In the genomic region with DNA sequence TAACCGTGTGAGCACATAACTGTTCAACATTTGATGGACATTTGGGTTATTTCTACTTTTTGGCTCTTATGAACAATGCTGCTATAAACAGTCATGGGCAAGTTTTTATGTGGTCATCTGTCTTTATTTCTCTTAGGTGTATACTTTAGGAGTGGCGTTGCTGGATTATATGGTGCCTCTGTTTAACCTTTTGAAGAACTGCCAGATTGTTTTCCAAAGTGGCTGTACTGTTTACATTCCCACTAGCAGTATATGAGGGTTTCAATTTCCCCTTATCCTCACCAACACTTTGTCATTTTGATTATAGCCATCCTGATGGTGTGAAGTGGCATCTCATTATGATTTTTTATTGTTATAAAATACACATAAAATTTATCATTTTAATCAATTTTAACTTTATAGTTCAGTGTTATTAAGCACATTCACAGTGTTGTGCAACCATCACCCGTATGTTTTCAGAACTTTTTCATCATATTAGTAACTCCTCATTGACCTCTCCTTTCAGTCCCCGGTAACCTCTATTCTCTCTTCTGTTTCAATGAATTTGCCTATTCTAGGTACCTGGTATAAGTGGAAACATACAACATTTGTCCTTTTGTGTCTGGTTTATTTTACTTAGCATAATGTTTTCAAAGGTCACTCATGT, we compare ENCODE assay signal across 17 cellular contexts. TPM values are rescaled to one million over a fixed set of nuclear protein-coding genes. Genes with fewer than 3 reads are reported as not detected.
A peak's percentile ranks its signal among the peaks of the same experiment; 100 is the strongest.
DNase-seq lines count a peak whose midpoint lies in the region; ATAC-seq, FAIRE-seq and TF ChIP-seq lines count a peak whose summit lies in the region.
"Had no signal": no experiment of that assay in that cellular context is flagged by ENCODE, and none has a peak within 500 bp of the region (broad histone marks: within the 10 kb centered on the region; RNA-seq: fewer than 3 reads in every experiment).

No MANE protein-coding gene starts in this region.

- H2AFZ ChIP-seq in endothelial cell of umbilical vein (ENCODE audit: low read depth, low read length), result no peak overlapping the region

- peaks cover 13% of the 10 kb centered on the region for H3K4me1 ChIP-seq in endothelial cell of umbilical vein (ENCODE audit: control insufficient read depth, extremely low read depth, insufficient read depth, low read length)
- H3K4me1 ChIP-seq: uterus had no signal

- intact Hi-C loops in endothelial cell of umbilical vein (cut with micrococcal nuclease), result no loop called here

- H3K9ac ChIP-seq in endothelial cell of umbilical vein (replicated peaks; ENCODE audit: extremely low read depth, insufficient read depth, low read length), result no peak overlapping the region

- no peak overlapping the region for H3K27ac ChIP-seq in endothelial cell of umbilical vein (ENCODE audit: insufficient read depth, low read depth, low read length)

- H3K9me1 ChIP-seq in endothelial cell of umbilical vein (replicated peaks; ENCODE audit: control insufficient read depth, extremely low read depth, insufficient read depth, low read length), result no peaks in the 10 kb centered on the region

- peak overlapping the region; percentile 28 for H3K27ac Mint-ChIP-seq in activated T-cell treated with anti-CD3 and anti-CD28 coated beads, Interleukin-2, amount 50 U/mL, for 24 hours
- H3K27ac Mint-ChIP-seq in stimulated activated memory B cell treated with anti-CD40 and anti-IgM and Interleukin-4, amounts not matched to agents 10 μg/mL and 1 μg/mL and 100 μg/mL, for 72 hours, result peak overlapping the region; percentile 72
- H3K27ac Mint-ChIP-seq: T-helper 1 cell treated with Interleukin-12 subunit alpha and Interleukin-12 subunit beta and Interleukin-4 antibody, amounts not matched to agents 30 μg/mL and 1 μg/mL, for 36 hours had no signal

- dilution Hi-C loops in endothelial cell of umbilical vein (cut with MboI; ENCODE audit: extremely low pct_ligation_motif_present, low sequenced_read_pairs), result no loop called here

- no peak for DNase-seq in activated T-cell treated with anti-CD3 and anti-CD28 coated beads, Interleukin-2, amount 50 U/mL, for 24 hours
- DNase-seq in activated T-cell treated with anti-CD3 and anti-CD28 coated beads, Interleukin-2, amount 50 U/mL, for 48 hours, result no peak
- DNase-seq in NCI-H774 (lab: John Stamatoyannopoulos, UW) (peak; percentile 44), endothelial cell of umbilical vein (ENCODE audit: low read depth, low spot score) (no peak), AG20443 (ENCODE audit: low spot score) (no peak), HTR-8/SVneo (ENCODE audit: insufficient read length, low spot score) (no peak)
- DNase-seq: activated CD4-positive, alpha-beta T cell treated with anti-CD3 and anti-CD28 coated beads for 4 hours; anterior cingulate cortex; COR-L47; GF-D8; NCI-H446; stimulated activated naive CD4-positive, alpha-beta T cell treated with Interleukin-2 at 50 U/mL for 16 hours; uterus had no signal

- H3K27me3 ChIP-seq in endothelial cell of umbilical vein (ENCODE audit: control insufficient read depth in 2 of 2, insufficient read depth in 2 of 2, low read length in 2 of 2), result no peaks in the 10 kb centered on the region
- H3K27me3 ChIP-seq: uterus had no signal

- CTCF ChIA-PET in endothelial cell of umbilical vein (lab: Charles Lee), result interaction anchor here (1.9 kb wide), 1 partner anchor 9 kb away, joined by 7 read pairs; no protein-coding TSS in a partner anchor

- no peaks in the 10 kb centered on the region for H3K9me3 ChIP-seq in endothelial cell of umbilical vein (replicated peaks; ENCODE audit: control insufficient read depth, insufficient read depth, low read length)
- H3K9me3 ChIP-seq: uterus had no signal

- H4K20me1 ChIP-seq in endothelial cell of umbilical vein (replicated peaks; ENCODE audit: control insufficient read depth, extremely low read depth, insufficient read depth, low read length), result no peaks in the 10 kb centered on the region

- peaks cover 6% of the 10 kb centered on the region for H3K79me2 ChIP-seq in endothelial cell of umbilical vein (ENCODE audit: control insufficient read depth, insufficient read depth, low read length)

- peaks cover 81% of the 10 kb centered on the region for H3K4me1 Mint-ChIP-seq in activated T-cell treated with anti-CD3 and anti-CD28 coated beads, Interleukin-2, amount 50 U/mL, for 24 hours (ENCODE audit: low read depth)
- peaks cover 64% of the 10 kb centered on the region for H3K4me1 Mint-ChIP-seq in stimulated activated memory B cell treated with anti-CD40 and anti-IgM and Interleukin-4, amounts not matched to agents 10 μg/mL and 1 μg/mL and 100 μg/mL, for 72 hours

- peak overlapping the region; percentile 53 for H3K4me2 ChIP-seq in endothelial cell of umbilical vein (ENCODE audit: insufficient read depth, low read length)

- POLR2A ChIA-PET in endothelial cell of umbilical vein (lab: Charles Lee), result no interaction called here

- no peak overlapping the region for H3K4me3 Mint-ChIP-seq in activated T-cell treated with anti-CD3 and anti-CD28 coated beads, Interleukin-2, amount 50 U/mL, for 24 hours
- peak overlapping the region; percentile 3 for H3K4me3 Mint-ChIP-seq in stimulated activated memory B cell treated with anti-CD40 and anti-IgM and Interleukin-4, amounts not matched to agents 10 μg/mL and 1 μg/mL and 100 μg/mL, for 72 hours
- H3K4me3 Mint-ChIP-seq: T-helper 1 cell treated with Interleukin-12 subunit alpha and Interleukin-12 subunit beta and Interleukin-4 antibody, amounts not matched to agents 30 μg/mL and 1 μg/mL, for 36 hours had no signal

- H3K4me3 ChIP-seq in endothelial cell of umbilical vein (replicated peaks in 1 of 3; ENCODE audit: insufficient read depth in 1 of 3, low read depth in 1 of 3, low read length in 3 of 3), result no peak overlapping the region
- H3K4me3 ChIP-seq: uterus had no signal

- TF ChIP-seq CTCF in endothelial cell of umbilical vein (IDR thresholded peaks at IDR 0.05; ENCODE audit: extremely low read depth in 1 of 2, insufficient read depth in 1 of 2, low read depth in 1 of 2, low read length in 2 of 2), result no peak

- ATAC-seq in stimulated activated memory B cell treated with anti-CD40 and anti-IgM and Interleukin-4, amounts not matched to agents 10 μg/mL and 1 μg/mL and 100 μg/mL, for 72 hours, result no peak
- no peak for ATAC-seq in HG03196 (IDR thresholded peaks at IDR 0.05; ENCODE audit: unreplicated experiment)

- no peaks in the 10 kb centered on the region for H3K36me3 ChIP-seq in endothelial cell of umbilical vein (ENCODE audit: control insufficient read depth in 2 of 2, extremely low read depth in 1 of 2, insufficient read depth in 2 of 2, low read length in 2 of 2)
- H3K36me3 ChIP-seq: uterus had no signal

- FAIRE-seq in endothelial cell of umbilical vein (lab: Jason Lieb, UNC) (no peak), HTR-8/SVneo (lab: Jason Lieb, UNC) (no peak)
- FAIRE-seq: RCC 7860 had no signal

- H3K36me3 Mint-ChIP-seq in activated T-cell treated with anti-CD3 and anti-CD28 coated beads, Interleukin-2, amount 50 U/mL, for 24 hours (ENCODE audit: low read depth), result peaks cover 22% of the 10 kb centered on the region
- H3K36me3 Mint-ChIP-seq in stimulated activated memory B cell treated with anti-CD40 and anti-IgM and Interleukin-4, amounts not matched to agents 10 μg/mL and 1 μg/mL and 100 μg/mL, for 72 hours, result peaks cover 35% of the 10 kb centered on the region

- H3K27me3 Mint-ChIP-seq in activated T-cell treated with anti-CD3 and anti-CD28 coated beads, Interleukin-2, amount 50 U/mL, for 24 hours, result no peaks in the 10 kb centered on the region
- H3K27me3 Mint-ChIP-seq in stimulated activated memory B cell treated with anti-CD40 and anti-IgM and Interleukin-4, amounts not matched to agents 10 μg/mL and 1 μg/mL and 100 μg/mL, for 72 hours, result no peaks in the 10 kb centered on the region

- BruUV-seq in endothelial cell of umbilical vein (replicated peaks; lab: Mats Ljungman, UMichigan), result no TSS peak

- no peak for TF ChIP-seq POLR2A in endothelial cell of umbilical vein (IDR thresholded peaks at IDR 0.05; ENCODE audit: low read depth, low read length)

- H3K9me3 Mint-ChIP-seq in activated T-cell treated with anti-CD3 and anti-CD28 coated beads, Interleukin-2, amount 50 U/mL, for 24 hours, result no peaks in the 10 kb centered on the region
- no peaks in the 10 kb centered on the region for H3K9me3 Mint-ChIP-seq in stimulated activated memory B cell treated with anti-CD40 and anti-IgM and Interleukin-4, amounts not matched to agents 10 μg/mL and 1 μg/mL and 100 μg/mL, for 72 hours
- H3K9me3 Mint-ChIP-seq: T-helper 1 cell treated with Interleukin-12 subunit alpha and Interleukin-12 subunit beta and Interleukin-4 antibody, amounts not matched to agents 30 μg/mL and 1 μg/mL, for 36 hours had no signal

TF ChIP-seq in endothelial cell of umbilical vein, 7 proteins besides CTCF, POLR2A, EP300 and RAD21:
- no peak for TF ChIP-seq POLR2AphosphoS5 (IDR thresholded peaks at IDR 0.05; ENCODE audit: insufficient read depth, low read depth, low read length)

RNA-seq across cellular contexts. Expression of a gene that starts 55.4 kb away (rescaled TPM):
- 30.8 and 32.0 TPM in 2 replicates for total RNA-seq in endothelial cell of umbilical vein
- polyA plus RNA-seq in endothelial cell of umbilical vein, result 11.1 and 13.3 TPM in 2 replicates
- 13.3 and 13.4 TPM in 2 replicates for polyA plus RNA-seq in endothelial cell of umbilical vein (2011; cell fraction: cytosol; rRNA removed)
- polyA plus RNA-seq in endothelial cell of umbilical vein (2011; cell fraction: nucleus; rRNA removed), result 32.8 and 41.2 TPM in 2 replicates
- polyA plus RNA-seq in endothelial cell of umbilical vein (2012), result 14.7 and 21.6 TPM in 2 replicates
- polyA minus RNA-seq in endothelial cell of umbilical vein, result 40.5 and 42.8 TPM in 2 replicates
- polyA minus RNA-seq in endothelial cell of umbilical vein (2011; cell fraction: cytosol; rRNA and poly(A)+ RNA removed), result 19.7 TPM
- polyA minus RNA-seq in endothelial cell of umbilical vein (2011; cell fraction: nucleus; rRNA and poly(A)+ RNA removed), result 37.8 and 48.9 TPM in 2 replicates
